In the genomic region with DNA sequence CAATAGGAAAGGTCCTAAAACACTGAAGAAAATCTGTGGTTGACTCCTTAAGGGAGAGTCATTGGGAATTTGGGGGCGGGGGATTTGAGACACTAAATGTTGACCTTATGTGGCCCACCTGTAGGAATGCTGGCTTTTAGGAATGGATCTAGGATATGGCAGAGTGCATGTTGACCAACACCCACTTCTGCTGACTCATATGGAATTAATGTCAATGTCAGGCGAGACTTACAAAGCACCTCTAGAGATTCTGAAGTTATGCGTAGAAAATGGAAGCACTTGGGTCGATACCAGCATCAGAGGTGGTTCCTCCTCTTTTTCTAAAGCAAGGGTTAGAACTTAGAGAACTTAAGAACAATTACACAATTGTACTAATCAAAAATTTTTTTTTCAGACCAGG, we compare ENCODE assay signal across 13 cellular contexts.
DNase-seq lines count a peak whose midpoint lies in the region; ATAC-seq and TF ChIP-seq lines count a peak whose summit lies in the region.
"Had no signal": no experiment of that assay in that cellular context is flagged by ENCODE, and none has a peak within 500 bp of the region (broad histone marks: within the 10 kb centered on the region; RNA-seq: fewer than 3 reads in every experiment).

No MANE protein-coding gene starts in this region.

- no TSS peak for BruUV-seq in PC-3 (replicated peaks; lab: Mats Ljungman, UMichigan)

- H2AK5ac ChIP-seq in mesendoderm (ENCODE audit: low read length) = no peak overlapping the region
- H2AK5ac ChIP-seq in neuronal stem cell (ENCODE audit: low read depth, low read length) = no peak overlapping the region

- H4K20me1 ChIP-seq in GM23248 (ENCODE audit: insufficient read depth) (no peaks in the 10 kb centered on the region), PC-3 (ENCODE audit: low read length) (no peaks in the 10 kb centered on the region)

- no peaks in the 10 kb centered on the region for H3K9me3 ChIP-seq in GM23248 (ENCODE audit: low read depth)
- no peaks in the 10 kb centered on the region for H3K9me3 ChIP-seq in PC-3 (ENCODE audit: low read length)
- H3K9me3 ChIP-seq in neuronal stem cell (replicated peaks in 1 of 2; ENCODE audit: control insufficient read depth in 2 of 2, insufficient read depth in 1 of 2, low read depth in 1 of 2, low read length in 2 of 2) = no peaks in the 10 kb centered on the region

- H2AFZ ChIP-seq in GM23248 (no peak overlapping the region), PC-3 (ENCODE audit: low read length) (no peak overlapping the region), neuronal stem cell (ENCODE audit: low read length) (no peak overlapping the region)

- DNase-seq in GM23248 (peak; percentile 22), PC-3 (peak; percentile 26), epithelial cell of esophagus (ENCODE audit: low read depth) (peak; percentile 30), mesendoderm (peak; percentile 21), HCEC 1CT (no peak), neuronal stem cell (ENCODE audit: low spot score) (no peak)
- DNase-seq in activated T-cell treated with anti-CD3 and anti-CD28 coated beads, Interleukin-2, amount 50 U/mL, for 4 hours = no peak
- DNase-seq: C1 segment of cervical spinal cord; Calu3; CD4-positive, alpha-beta T cell; DMS 273 treated with DMSO at 0.1 percent for 48 hours had no signal

- H3K79me2 ChIP-seq in GM23248 (ENCODE audit: insufficient read depth) (peaks cover 92% of the 10 kb centered on the region), PC-3 (ENCODE audit: low read length) (peaks cover 3% of the 10 kb centered on the region; the same call in 1 of the 2 replicates), mesendoderm (ENCODE audit: control insufficient read depth, insufficient read depth, low read length) (no peaks in the 10 kb centered on the region)

- TF ChIP-seq CTCF in PC-3 (conservative IDR thresholded peaks at IDR 0.05; ENCODE audit: low read depth, low read length) = no peak
- TF ChIP-seq CTCF in epithelial cell of esophagus (IDR thresholded peaks at IDR 0.05; ENCODE audit: insufficient read depth, low read depth, low read length, missing control alignments) = no peak

- peaks cover 3% of the 10 kb centered on the region for H3K27me3 Mint-ChIP-seq in activated T-cell treated with anti-CD3 and anti-CD28 coated beads, Interleukin-2, amount 50 U/mL, for 4 hours (ENCODE audit: low read depth)
- H3K27me3 Mint-ChIP-seq: B cell; CD4-positive, alpha-beta T cell had no signal

- H4K8ac ChIP-seq in mesendoderm (ENCODE audit: low read depth, low read length) = no peak overlapping the region
- H4K8ac ChIP-seq in neuronal stem cell (ENCODE audit: low read depth, low read length) = no peak overlapping the region

- H3K4me1 ChIP-seq in GM23248 (ENCODE audit: insufficient read depth) = peaks cover 9% of the 10 kb centered on the region
- H3K4me1 ChIP-seq in PC-3 (ENCODE audit: insufficient read depth, low read length) = peaks cover 8% of the 10 kb centered on the region
- no peaks in the 10 kb centered on the region for H3K4me1 ChIP-seq in mesendoderm (ENCODE audit: control insufficient read depth, low read depth, low read length)
- H3K4me1 ChIP-seq in neuronal stem cell (ENCODE audit: control insufficient read depth in 2 of 2, insufficient read depth in 1 of 2, low read depth in 1 of 2, low read length in 2 of 2) = no peaks in the 10 kb centered on the region

- no peak overlapping the region for H4K91ac ChIP-seq in neuronal stem cell (ENCODE audit: low read depth, low read length, poor library complexity)

- H3K9me3 Mint-ChIP-seq in activated T-cell treated with anti-CD3 and anti-CD28 coated beads, Interleukin-2, amount 50 U/mL, for 4 hours = no peaks in the 10 kb centered on the region
- H3K9me3 Mint-ChIP-seq: CD4-positive, alpha-beta T cell had no signal

- H2BK120ac ChIP-seq in mesendoderm (ENCODE audit: low read depth, low read length) (no peak overlapping the region), neuronal stem cell (ENCODE audit: low read depth, low read length) (no peak overlapping the region)

- CTCF ChIA-PET in PC-3 (lab: Charles Lee) = no interaction called here

- no peaks in the 10 kb centered on the region for H3K79me1 ChIP-seq in mesendoderm (ENCODE audit: low read length)
- H3K79me1 ChIP-seq in neuronal stem cell (ENCODE audit: low read depth, low read length) = no peaks in the 10 kb centered on the region

- H3K4me1 Mint-ChIP-seq in activated T-cell treated with anti-CD3 and anti-CD28 coated beads, Interleukin-2, amount 50 U/mL, for 4 hours (ENCODE audit: low read depth) = no peaks in the 10 kb centered on the region
- H3K4me1 Mint-ChIP-seq: B cell had no signal

- in situ Hi-C loops in GM23248 (cut with MboI) = no loop called here

- H3K4me3 ChIP-seq in GM23248 (no peak overlapping the region), PC-3 (ENCODE audit: low read length) (no peak overlapping the region), epithelial cell of esophagus (ENCODE audit: low read length) (no peak overlapping the region), mesendoderm (ENCODE audit: low read length) (no peak overlapping the region), neuronal stem cell (ENCODE audit: low read length in 2 of 2) (no peak overlapping the region)

- H2BK12ac ChIP-seq in neuronal stem cell (ENCODE audit: low read length) = no peak overlapping the region

- no peak overlapping the region for H3K14ac ChIP-seq in neuronal stem cell (ENCODE audit: low read length)

- H3K9me2 ChIP-seq in GM23248 (ENCODE audit: insufficient read depth) (no peaks in the 10 kb centered on the region), PC-3 (replicated peaks; ENCODE audit: low read length) (no peaks in the 10 kb centered on the region)

- no peaks in the 10 kb centered on the region for H3K27me3 ChIP-seq in GM23248 (replicated peaks; ENCODE audit: insufficient read depth)
- no peaks in the 10 kb centered on the region for H3K27me3 ChIP-seq in PC-3 (ENCODE audit: low read length)
- H3K27me3 ChIP-seq in mesendoderm (ENCODE audit: insufficient read depth, low read length, poor library complexity) = no peaks in the 10 kb centered on the region
- no peaks in the 10 kb centered on the region for H3K27me3 ChIP-seq in neuronal stem cell (ENCODE audit: control insufficient read depth in 3 of 3, insufficient read depth in 3 of 3, low read depth in 1 of 3, low read length in 3 of 3)

- H3K27ac ChIP-seq in GM23248 = no peak overlapping the region
- no peak overlapping the region for H3K27ac ChIP-seq in PC-3 (ENCODE audit: low read length)
- no peak overlapping the region for H3K27ac ChIP-seq in mesendoderm (ENCODE audit: low read depth, low read length)
- H3K27ac ChIP-seq in neuronal stem cell (replicated peaks; ENCODE audit: low read length) = no peak overlapping the region

- ATAC-seq in PC-3 (no peak), GM19452 (IDR thresholded peaks at IDR 0.05; ENCODE audit: unreplicated experiment) (no peak)
- no peak for ATAC-seq in activated T-cell treated with anti-CD3 and anti-CD28 coated beads, Interleukin-2, amount 50 U/mL, for 4 hours

- H3K4ac ChIP-seq in mesendoderm (ENCODE audit: low read depth, low read length) (no peak overlapping the region), neuronal stem cell (ENCODE audit: low read length) (no peak overlapping the region)

- no peaks in the 10 kb centered on the region for H3K36me3 Mint-ChIP-seq in activated T-cell treated with anti-CD3 and anti-CD28 coated beads, Interleukin-2, amount 50 U/mL, for 4 hours (ENCODE audit: insufficient read depth)

- no peak overlapping the region for H2BK5ac ChIP-seq in mesendoderm (ENCODE audit: low read length)
- H2BK5ac ChIP-seq in neuronal stem cell (ENCODE audit: low read length) = no peak overlapping the region

- intact Hi-C loops in PC-3 (cut with micrococcal nuclease) = loop anchor here (10.0 kb wide), 2 partner anchors 114 to 374 kb away; no protein-coding TSS in a partner anchor

- H3K56ac ChIP-seq in mesendoderm (ENCODE audit: low read length) = no peak overlapping the region

- 93 to 98% methylated on average over 4 of the region's 4 CpGs for WGBS in GM23248 (ENCODE audit: low coverage in 1 of 2, low lambda C conversion rate in 2 of 2, missing lambda C conversion rate in 2 of 2), 2 experiments
- no CpG with 5 or more reads among the region's 4 CpGs for WGBS in mesendoderm (ENCODE audit: extremely low coverage, insufficient coverage, low lambda C conversion rate)
- no CpG with 5 or more reads among the region's 4 CpGs for WGBS in neuronal stem cell (ENCODE audit: extremely low coverage in 2 of 2, insufficient read length in 2 of 2, insufficient replicate concordance in 1 of 2), 2 donors

- H3K23ac ChIP-seq in mesendoderm (ENCODE audit: low read length) (no peak overlapping the region), neuronal stem cell (ENCODE audit: low read depth, low read length, poor library complexity) (no peak overlapping the region)

- H3K9ac ChIP-seq in GM23248 (no peak overlapping the region), PC-3 (ENCODE audit: low read length) (no peak overlapping the region), mesendoderm (ENCODE audit: low read length) (no peak overlapping the region), neuronal stem cell (ENCODE audit: low read depth, low read length, poor library complexity) (no peak overlapping the region)

- H3F3A ChIP-seq in GM23248 (ENCODE audit: insufficient read depth) (peaks cover 39% of the 10 kb centered on the region), PC-3 (ENCODE audit: low read length, unreplicated experiment) (no peaks in the 10 kb centered on the region)

- H3K4me3 Mint-ChIP-seq in activated T-cell treated with anti-CD3 and anti-CD28 coated beads, Interleukin-2, amount 50 U/mL, for 4 hours = no peak overlapping the region
- H3K4me3 Mint-ChIP-seq: B cell; CD4-positive, alpha-beta T cell had no signal

- no peak overlapping the region for H3K4me2 ChIP-seq in GM23248 (ENCODE audit: unreplicated experiment)
- no peak overlapping the region for H3K4me2 ChIP-seq in PC-3 (ENCODE audit: low read length)
- H3K4me2 ChIP-seq in mesendoderm (ENCODE audit: low read length) = no peak overlapping the region
- H3K4me2 ChIP-seq in neuronal stem cell (ENCODE audit: insufficient read depth, low read length, poor library complexity, severe bottlenecking) = no peak overlapping the region

- H3K18ac ChIP-seq in mesendoderm (ENCODE audit: low read length) = no peak overlapping the region
- no peak overlapping the region for H3K18ac ChIP-seq in neuronal stem cell (ENCODE audit: low read length)

- POLR2A ChIA-PET in PC-3 (lab: Charles Lee; ENCODE audit: unreplicated experiment) = no interaction called here

- H2BK15ac ChIP-seq in mesendoderm (replicated peaks; ENCODE audit: low read depth) (no peak overlapping the region), neuronal stem cell (ENCODE audit: low read length) (no peak overlapping the region)

- H3K36me3 ChIP-seq in GM23248 (ENCODE audit: low read depth) (peaks cover 85% of the 10 kb centered on the region), PC-3 (ENCODE audit: low read depth, low read length) (peaks cover 28% of the 10 kb centered on the region), mesendoderm (ENCODE audit: control insufficient read depth, insufficient read depth, low read length) (no peaks in the 10 kb centered on the region), neuronal stem cell (replicated peaks in 1 of 2; ENCODE audit: control insufficient read depth in 2 of 2, insufficient read depth in 2 of 2, low read length in 2 of 2) (peaks cover 14 to 95% of the 10 kb centered on the region in 2 donors)

- H4K5ac ChIP-seq in mesendoderm (ENCODE audit: low read length) = no peak overlapping the region

Comparison
In these comparisons a context has a peak if more than half of its experiments do, and no peak if none do; other contexts are left out.
1. DNase-seq: peak in GM23248 (single experiment), PC-3 (single experiment), epithelial cell of esophagus (single experiment) and mesendoderm (single experiment); none in HCEC 1CT (single experiment), activated T-cell treated with anti-CD3 and anti-CD28 coated beads, Interleukin-2, amount 50 U/mL, for 4 hours (single experiment) and neuronal stem cell (single experiment).